ENCODE assay signal across 20 cellular contexts in the genomic region with DNA sequence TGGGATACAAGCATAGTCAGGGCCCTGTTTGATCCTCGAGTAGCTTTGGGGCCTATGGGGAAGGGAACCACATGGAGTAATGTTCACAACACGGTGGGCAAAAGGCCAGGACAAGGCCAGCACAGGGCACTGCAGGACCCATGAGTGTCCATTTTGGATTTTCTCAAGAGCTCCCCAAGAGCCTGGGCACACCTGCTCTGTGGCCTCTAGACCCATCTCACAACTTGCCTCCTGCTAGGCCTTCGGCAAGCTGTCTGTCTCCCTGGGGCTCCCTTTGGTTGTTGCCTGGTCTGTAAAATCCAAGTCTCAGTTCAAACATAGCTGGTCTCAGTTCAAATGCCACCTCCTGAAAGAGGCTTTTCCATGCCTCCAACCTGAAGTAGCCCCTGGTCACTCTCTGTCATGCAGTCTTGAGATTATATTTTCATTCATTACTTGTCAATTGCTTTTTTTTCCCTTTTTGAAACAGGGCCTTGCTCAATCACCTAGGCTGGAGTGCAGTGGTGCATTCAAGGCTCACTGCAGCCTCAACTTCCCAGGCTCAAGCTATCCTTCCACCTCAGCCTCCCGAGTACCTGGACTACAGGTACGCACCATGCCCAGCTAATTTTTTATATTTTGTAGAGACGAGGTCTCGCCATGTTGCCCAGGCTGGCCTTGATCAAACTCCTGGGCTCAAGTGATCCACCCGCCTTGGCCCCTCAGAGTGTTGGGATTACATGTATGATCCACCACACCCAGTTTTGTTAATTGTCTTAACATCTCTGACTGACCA.
DNase-seq lines count a peak whose midpoint lies in the region; ATAC-seq, FAIRE-seq and TF ChIP-seq lines count a peak whose summit lies in the region.
"Had no signal": no experiment of that assay in that cellular context is flagged by ENCODE, and none has a peak within 500 bp of the region (broad histone marks: within the 10 kb centered on the region; RNA-seq: fewer than 3 reads in every experiment).

No MANE protein-coding gene starts in this region.

- FAIRE-seq in keratinocyte (lab: Jason Lieb, UNC) (peak; percentile 23), GM19239 (lab: Jason Lieb, UNC) (no peak)
- FAIRE-seq: A204.1, GM12892, GM18507, H1 had no signal

- H3K9me3 ChIP-seq in RWPE2 (ENCODE audit: severe bottlenecking) = no peaks in the 10 kb centered on the region
- no peaks in the 10 kb centered on the region for H3K9me3 ChIP-seq in keratinocyte (ENCODE audit: control insufficient read depth, low read depth, low read length)
- H3K9me3 ChIP-seq in upper lobe of right lung = no peaks in the 10 kb centered on the region
- H3K9me3 ChIP-seq: BE2C had no signal

- no peak overlapping the region for H2AFZ ChIP-seq in keratinocyte (ENCODE audit: control insufficient read depth, low read length)

- TF ChIP-seq CTCF in RWPE2 (IDR thresholded peaks at IDR 0.05; ENCODE audit: poor library complexity, severe bottlenecking) (no peak), coronary artery (IDR thresholded peaks at IDR 0.05) (no peak), keratinocyte (optimal IDR thresholded peaks at IDR 0.05 in 1 of 3, IDR thresholded peaks at IDR 0.05 in 1 of 3, conservative IDR thresholded peaks at IDR 0.05 in 1 of 3; ENCODE audit: extremely low read depth in 1 of 3, insufficient read depth in 2 of 3, low read length in 3 of 3) (no peak), upper lobe of right lung (IDR thresholded peaks at IDR 0.05) (no peak)

- no peak overlapping the region for H3K4me3 ChIP-seq in RWPE2 (ENCODE audit: severe bottlenecking)
- no peak overlapping the region for H3K4me3 ChIP-seq in coronary artery
- H3K4me3 ChIP-seq in keratinocyte (ENCODE audit: control insufficient read depth in 2 of 3, extremely low read depth in 1 of 3, insufficient read depth in 2 of 3, low read depth in 1 of 3, low read length in 3 of 3) = no peak overlapping the region
- H3K4me3 ChIP-seq in upper lobe of right lung = no peak overlapping the region

- DNase-seq in RWPE2 (ENCODE audit: low spot score) (no peak), coronary artery (ENCODE audit: low spot score) (peak; percentile 38), keratinocyte (ENCODE audit: low read depth, low spot score) (no peak), upper lobe of right lung (peak; percentile 45), DMS153 (lab: John Stamatoyannopoulos, UW) (no peak), nucleus accumbens (lab: John Stamatoyannopoulos, UW) (no peak), GM19239 (ENCODE audit: insufficient read length, low spot score) (no peak)
- DNase-seq: ACHN; BE2C; C1 segment of cervical spinal cord; CD4-positive, CD25-positive, alpha-beta regulatory T cell; CD8-positive, alpha-beta memory T cell; COR-L47; DMS 273 treated with DMSO at 0.1 percent for 48 hours; GDM1; H9 had no signal

- H3K27me3 ChIP-seq in RWPE2 (ENCODE audit: insufficient read depth, poor library complexity, severe bottlenecking) (no peaks in the 10 kb centered on the region), keratinocyte (ENCODE audit: control insufficient read depth, extremely low read depth, insufficient read depth, low read length) (no peaks in the 10 kb centered on the region), upper lobe of right lung (peaks cover 7% of the 10 kb centered on the region)
- H3K27me3 ChIP-seq: BE2C had no signal

- no peaks in the 10 kb centered on the region for H3K36me3 ChIP-seq in RWPE2 (ENCODE audit: low read depth)
- no peaks in the 10 kb centered on the region for H3K36me3 ChIP-seq in keratinocyte (ENCODE audit: control insufficient read depth in 2 of 2, extremely low read depth in 1 of 2, insufficient read depth in 2 of 2, low read length in 2 of 2)
- no peaks in the 10 kb centered on the region for H3K36me3 ChIP-seq in upper lobe of right lung
- H3K36me3 ChIP-seq: BE2C had no signal

- H3K4me1 ChIP-seq in RWPE2 (ENCODE audit: insufficient read depth, poor library complexity, severe bottlenecking) = peaks cover 33% of the 10 kb centered on the region
- H3K4me1 ChIP-seq in keratinocyte (ENCODE audit: control insufficient read depth, extremely low read depth, insufficient read depth, low read length) = peaks cover 74% of the 10 kb centered on the region
- no peaks in the 10 kb centered on the region for H3K4me1 ChIP-seq in upper lobe of right lung
- H3K4me1 ChIP-seq: BE2C had no signal

- H4K20me1 ChIP-seq in keratinocyte (ENCODE audit: control insufficient read depth, extremely low read depth, insufficient read depth, low read length) = no peaks in the 10 kb centered on the region

- no peaks in the 10 kb centered on the region for H3K79me2 ChIP-seq in keratinocyte (ENCODE audit: control insufficient read depth, insufficient read depth, low read length)

- peak overlapping the region; percentile 27 for H3K4me2 ChIP-seq in keratinocyte (ENCODE audit: control insufficient read depth, extremely low read depth, insufficient read depth, low read depth, low read length)

- no peak overlapping the region for H3K9ac ChIP-seq in keratinocyte (ENCODE audit: control insufficient read depth, extremely low read depth, insufficient read depth, low read length)

- ATAC-seq in RWPE2 (ENCODE audit: low read depth) (no peak), upper lobe of right lung (no peak)

- intact Hi-C loops in upper lobe of right lung (cut with DNase I) = no loop called here

- H3K27ac ChIP-seq in RWPE2 (ENCODE audit: poor library complexity, severe bottlenecking) = peak overlapping the region; percentile 79
- H3K27ac ChIP-seq in coronary artery = no peak overlapping the region
- H3K27ac ChIP-seq in keratinocyte (ENCODE audit: control insufficient read depth, insufficient read depth, low read length) = peak overlapping the region; percentile 94
- H3K27ac ChIP-seq in upper lobe of right lung = no peak overlapping the region

- H3K9me1 ChIP-seq in keratinocyte (ENCODE audit: control insufficient read depth, extremely low read depth, insufficient read depth, low read length) = no peaks in the 10 kb centered on the region

- dilution Hi-C loops in keratinocyte (cut with MboI; ENCODE audit: extremely low pct_ligation_motif_present, low sequenced_read_pairs) = no loop called here

Comparison
In these comparisons a context has a peak if more than half of its experiments do, and no peak if none do; other contexts are left out.
1. DNase-seq: peak in coronary artery (single experiment) and upper lobe of right lung (single experiment); none in RWPE2 (single experiment), keratinocyte (single experiment), DMS153 (single experiment), nucleus accumbens (0 of 56) and GM19239 (single experiment).
2. H3K27ac ChIP-seq: peak in RWPE2 (single experiment) and keratinocyte (single experiment); none in coronary artery (0 of 2) and upper lobe of right lung (single experiment).